Comparison of ENCODE assay signal across 1 cellular context in genomic region chr5:107997338-107997979, GRCh38.
TF ChIP-seq lines count a peak whose summit lies in the region.

No MANE protein-coding gene starts in this region.

TF ChIP-seq in GM12878, 131 proteins besides CTCF, POLR2A, EP300 and RAD21 (continued from another document):
- TF ChIP-seq, protein P1, sequence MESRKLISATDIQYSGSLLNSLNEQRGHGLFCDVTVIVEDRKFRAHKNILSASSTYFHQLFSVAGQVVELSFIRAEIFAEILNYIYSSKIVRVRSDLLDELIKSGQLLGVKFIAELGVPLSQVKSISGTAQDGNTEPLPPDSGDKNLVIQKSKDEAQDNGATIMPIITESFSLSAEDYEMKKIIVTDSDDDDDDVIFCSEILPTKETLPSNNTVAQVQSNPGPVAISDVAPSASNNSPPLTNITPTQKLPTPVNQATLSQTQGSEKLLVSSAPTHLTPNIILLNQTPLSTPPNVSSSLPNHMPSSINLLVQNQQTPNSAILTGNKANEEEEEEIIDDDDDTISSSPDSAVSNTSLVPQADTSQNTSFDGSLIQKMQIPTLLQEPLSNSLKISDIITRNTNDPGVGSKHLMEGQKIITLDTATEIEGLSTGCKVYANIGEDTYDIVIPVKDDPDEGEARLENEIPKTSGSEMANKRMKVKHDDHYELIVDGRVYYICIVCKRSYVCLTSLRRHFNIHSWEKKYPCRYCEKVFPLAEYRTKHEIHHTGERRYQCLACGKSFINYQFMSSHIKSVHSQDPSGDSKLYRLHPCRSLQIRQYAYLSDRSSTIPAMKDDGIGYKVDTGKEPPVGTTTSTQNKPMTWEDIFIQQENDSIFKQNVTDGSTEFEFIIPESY (IDR thresholded peaks at IDR 0.05): no peak
- no peak for TF ChIP-seq ESRRA (IDR thresholded peaks at IDR 0.05; ENCODE audit: low read length)
- TF ChIP-seq POLR2AphosphoS2 (IDR thresholded peaks at IDR 0.05; ENCODE audit: low read depth, low read length): no peak
